8 cellular contexts compared by ENCODE assay signal in the genomic region with DNA sequence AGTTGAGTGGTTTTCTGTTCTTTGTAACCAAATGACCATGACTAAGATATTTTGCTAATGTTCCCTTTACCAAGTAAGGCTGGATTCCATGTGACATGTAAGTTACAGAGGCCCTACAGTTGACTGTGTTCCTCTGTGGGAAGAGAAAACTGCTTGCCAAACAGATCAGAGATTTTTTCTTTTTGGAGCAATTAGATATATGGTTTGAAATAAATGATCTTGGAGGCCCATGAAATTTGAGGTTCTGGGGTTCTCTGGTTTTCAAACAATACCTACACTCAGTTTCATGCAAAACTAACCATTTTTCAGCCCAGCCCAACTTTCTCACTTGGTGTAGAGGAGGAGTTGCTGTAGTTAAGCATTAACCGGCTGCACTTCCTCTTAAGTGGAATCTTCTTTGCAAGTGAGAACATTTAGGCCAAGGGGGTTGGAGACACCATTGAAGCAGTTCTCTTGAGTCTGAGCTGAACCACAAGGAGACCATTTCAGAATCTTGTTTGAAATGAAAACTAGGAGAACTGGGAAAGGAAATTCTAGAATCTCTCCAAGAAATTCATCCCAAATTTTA. TPM values are rescaled to one million over a fixed set of nuclear protein-coding genes. Genes with fewer than 3 reads are reported as not detected.
DNase-seq lines count a peak whose midpoint lies in the region; ATAC-seq and TF ChIP-seq lines count a peak whose summit lies in the region.

No MANE protein-coding gene starts in this region.

- H3K4me2 ChIP-seq in OCI-LY7 (ENCODE audit: low read length), result no peak overlapping the region

- DNase-seq in Right ventricle myocardium superior (no peak), cardiac septum (ENCODE audit: low spot score) (no peak), coronary artery (ENCODE audit: low spot score) (no peak), aorta (no peak), NCI-H345 (lab: John Stamatoyannopoulos, UW) (no peak), NCI-H1436 treated with DMSO at 0.1 percent for 48 hours (lab: John Stamatoyannopoulos, UW) (no peak), OCI-LY7 (ENCODE audit: low spot score) (no peak)

- H3K79me2 ChIP-seq in OCI-LY7 (ENCODE audit: insufficient read depth, low read depth, low read length), result no peaks in the 10 kb centered on the region

- ATAC-seq in Right ventricle myocardium superior (ENCODE audit: poor library complexity) (peak; percentile 38), HG03159 (IDR thresholded peaks at IDR 0.05; ENCODE audit: unreplicated experiment) (peak; percentile 91), aorta (ENCODE audit: low FRiP score) (peak; percentile 61)

- POLR2A ChIA-PET in OCI-LY7 (lab: Charles Lee), result no interaction called here

- H3K27me3 ChIP-seq in aorta (ENCODE audit: control insufficient read depth in 1 of 2, insufficient read depth in 2 of 2, low read length in 1 of 2), result no peaks in the 10 kb centered on the region

- H3K9me3 ChIP-seq in aorta (ENCODE audit: control insufficient read depth, low read length), result no peaks in the 10 kb centered on the region
- no peaks in the 10 kb centered on the region for H3K9me3 ChIP-seq in OCI-LY7 (ENCODE audit: low read length)

- H3K36me3 ChIP-seq in aorta (ENCODE audit: control insufficient read depth in 1 of 2, insufficient read depth in 2 of 2, low read length in 1 of 2) (no peaks in the 10 kb centered on the region), OCI-LY7 (ENCODE audit: insufficient read depth, low read length) (no peaks in the 10 kb centered on the region)

- no TSS peak for BruUV-seq in OCI-LY7 (replicated peaks; lab: Mats Ljungman, UMichigan)

- H4K20me1 ChIP-seq in OCI-LY7 (ENCODE audit: insufficient read depth, low read length), result no peaks in the 10 kb centered on the region

- TF ChIP-seq CTCF in coronary artery (IDR thresholded peaks at IDR 0.05) (no peak), OCI-LY7 (conservative IDR thresholded peaks at IDR 0.05; ENCODE audit: low read length) (no peak)

- H3K27ac ChIP-seq in coronary artery, result peak overlapping the region; percentile 8 to 82
- peak overlapping the region; percentile 36 to 68 for H3K27ac ChIP-seq in aorta (ENCODE audit: low read depth in 1 of 2, low read length in 2 of 2)
- no peak overlapping the region for H3K27ac ChIP-seq in OCI-LY7 (ENCODE audit: low read depth, low read length, poor library complexity, severe bottlenecking)

- WGBS in aorta, 2 donors, result 64 to 75% methylated on average over 1 of the region's 1 CpG

- H3K9me2 ChIP-seq in OCI-LY7 (ENCODE audit: insufficient read depth, low read length), result no peaks in the 10 kb centered on the region

- H2AFZ ChIP-seq in OCI-LY7 (ENCODE audit: low read length), result no peak overlapping the region

- H3K4me1 ChIP-seq in aorta (ENCODE audit: control insufficient read depth in 1 of 2, insufficient read depth in 2 of 2, low read length in 2 of 2) (peaks cover 0 to 6% of the 10 kb centered on the region in 2 donors), OCI-LY7 (ENCODE audit: insufficient read depth, low read length, poor library complexity, severe bottlenecking) (no peaks in the 10 kb centered on the region)

- CTCF ChIA-PET in OCI-LY7 (lab: Charles Lee; ENCODE audit: unreplicated experiment), result no interaction called here

- no peak overlapping the region for H3K4me3 ChIP-seq in coronary artery
- H3K4me3 ChIP-seq in aorta (ENCODE audit: low read length in 2 of 2), result no peak overlapping the region
- no peak overlapping the region for H3K4me3 ChIP-seq in OCI-LY7 (ENCODE audit: low read depth, low read length, poor library complexity, severe bottlenecking)

- intact Hi-C loops in Right ventricle myocardium superior (cut with DNase I), result no loop called here
- intact Hi-C loops in cardiac septum (cut with DNase I), result no loop called here
- intact Hi-C loops in aorta (cut with DNase I), result loop anchor here in 1 of 2 donors (2.0 to 5.0 kb wide), 2 partner anchors 34 to 64 kb away; a partner anchor contains a TSS
- intact Hi-C loops in OCI-LY7 (cut with micrococcal nuclease; ENCODE audit: unreplicated experiment), result no loop called here

RNA-seq across cellular contexts. Expression of a gene that starts 34.6 kb away (rescaled TPM):
- 16.2 TPM for total RNA-seq in Right ventricle myocardium superior
- total RNA-seq in cardiac septum, result 14.0 TPM
- 10 to 100 TPM; 34.2 to 43.2 TPM for total RNA-seq in aorta
- polyA plus RNA-seq in aorta, result 10 to 100 TPM; 35.1 to 44.5 TPM
- 3.4 and 5.9 TPM in 2 replicates for total RNA-seq in OCI-LY7 (2014; rRNA removed; shearing (Covaris generic))
- total RNA-seq in OCI-LY7 (2022), result 17.4 and 21.2 TPM in 2 replicates

Comparison
In these comparisons a context has a peak if more than half of its experiments do, and no peak if none do; other contexts are left out.
1. ATAC-seq: peak in every context shown above with its lines; median percentile 91 in HG03159; 61 in aorta; 38 in Right ventricle myocardium superior.